ENCODE assay signal across 20 cellular contexts in genomic region chr6:21996425-21997207, GRCh38.
DNase-seq lines count a peak whose midpoint lies in the region; ATAC-seq, FAIRE-seq and TF ChIP-seq lines count a peak whose summit lies in the region.
"Had no signal": no experiment of that assay in that cellular context is flagged by ENCODE, and none has a peak within 500 bp of the region (broad histone marks: within the 10 kb centered on the region; RNA-seq: fewer than 3 reads in every experiment).

No MANE protein-coding gene starts in this region.

- H4K20me1 ChIP-seq in neural progenitor cell (ENCODE audit: low read depth) = no peaks in the 10 kb centered on the region

- H3K27me3 Mint-ChIP-seq in endothelial cell (ENCODE audit: unreplicated experiment) (no peaks in the 10 kb centered on the region), neural progenitor cell (ENCODE audit: insufficient read depth, low read depth) (no peaks in the 10 kb centered on the region), glutamatergic neuron (ENCODE audit: unreplicated experiment) (no peaks in the 10 kb centered on the region)
- H3K27me3 Mint-ChIP-seq in activated naive CD4-positive, alpha-beta T cell treated with anti-CD3 and anti-CD28 coated beads, Interleukin-2, amount 10 ng/mL, durations not matched to agents 7 days and 5 days = no peaks in the 10 kb centered on the region
- H3K27me3 Mint-ChIP-seq: dendritic cell treated with granulocyte-macrophage colony-stimulating factor and Interleukin-4, amounts not matched to agents 40 ng/mL and 50 ng/mL, for 4 days had no signal

- H3K4me3 ChIP-seq in neural progenitor cell = no peak overlapping the region
- H3K4me3 ChIP-seq: esophagus muscularis mucosa, Peyer's patch, right atrium auricular region had no signal

- ATAC-seq in HG03521 (IDR thresholded peaks at IDR 0.05; ENCODE audit: unreplicated experiment) = no peak
- ATAC-seq: natural killer cell treated with Interleukin-12 subunit alpha and Interleukin-12 subunit beta and Interleukin-15 and Interleukin-18, amount 100 ng/mL, for 72 hours had no signal

- no peaks in the 10 kb centered on the region for H3F3A ChIP-seq in neural progenitor cell (ENCODE audit: low read depth)

- H3K36me3 Mint-ChIP-seq in endothelial cell (ENCODE audit: low read depth, unreplicated experiment) = peaks cover 10% of the 10 kb centered on the region
- H3K36me3 Mint-ChIP-seq in neural progenitor cell = peaks cover 16% of the 10 kb centered on the region
- H3K36me3 Mint-ChIP-seq in glutamatergic neuron (ENCODE audit: unreplicated experiment) = no peaks in the 10 kb centered on the region
- no peaks in the 10 kb centered on the region for H3K36me3 Mint-ChIP-seq in activated naive CD4-positive, alpha-beta T cell treated with anti-CD3 and anti-CD28 coated beads, Interleukin-2, amount 10 ng/mL, durations not matched to agents 7 days and 5 days
- H3K36me3 Mint-ChIP-seq: immature natural killer cell; natural killer cell treated with Interleukin-12 subunit alpha and Interleukin-12 subunit beta and Interleukin-15 and Interleukin-18, amount 100 ng/mL, for 72 hours had no signal

- TF ChIP-seq CTCF in D721Med (IDR thresholded peaks at IDR 0.05; ENCODE audit: insufficient read depth, missing control alignments) (no peak), endothelial cell (IDR thresholded peaks at IDR 0.05; ENCODE audit: unreplicated experiment) (no peak), neural progenitor cell (IDR thresholded peaks at IDR 0.05) (no peak), glutamatergic neuron (IDR thresholded peaks at IDR 0.05; ENCODE audit: partially characterized antibody, unreplicated experiment) (no peak)

- no peak overlapping the region for H3K9ac ChIP-seq in neural progenitor cell

- no peaks in the 10 kb centered on the region for H3K27me3 ChIP-seq in neural progenitor cell
- H3K27me3 ChIP-seq: esophagus muscularis mucosa, Peyer's patch, right atrium auricular region had no signal

- H2AFZ ChIP-seq in neural progenitor cell (replicated peaks) = no peak overlapping the region

- H3K27ac Mint-ChIP-seq in endothelial cell (ENCODE audit: unreplicated experiment) = peak overlapping the region; percentile 5
- H3K27ac Mint-ChIP-seq in neural progenitor cell = peak overlapping the region; percentile 52
- no peak overlapping the region for H3K27ac Mint-ChIP-seq in glutamatergic neuron (ENCODE audit: unreplicated experiment)
- no peak overlapping the region for H3K27ac Mint-ChIP-seq in activated naive CD4-positive, alpha-beta T cell treated with anti-CD3 and anti-CD28 coated beads, Interleukin-2, amount 10 ng/mL, durations not matched to agents 7 days and 5 days
- H3K27ac Mint-ChIP-seq: dendritic cell treated with granulocyte-macrophage colony-stimulating factor and Interleukin-4, amounts not matched to agents 40 ng/mL and 50 ng/mL, for 4 days; immature natural killer cell; natural killer cell treated with Interleukin-12 subunit alpha and Interleukin-12 subunit beta and Interleukin-15 and Interleukin-18, amount 100 ng/mL, for 72 hours had no signal

- H3K36me3 ChIP-seq in neural progenitor cell = no peaks in the 10 kb centered on the region
- H3K36me3 ChIP-seq: esophagus muscularis mucosa, Peyer's patch, right atrium auricular region had no signal

- FAIRE-seq in D721Med (lab: Jason Lieb, UNC) = peak; percentile 38
- FAIRE-seq: GM12891, H1 had no signal

- CTCF ChIA-PET in activated naive CD4-positive, alpha-beta T cell treated with anti-CD3 and anti-CD28 coated beads, Interleukin-2, amount 10 ng/mL, durations not matched to agents 7 days and 5 days (lab: Charles Lee) = no interaction called here

- H3K4me3 Mint-ChIP-seq in endothelial cell (ENCODE audit: unreplicated experiment) (no peak overlapping the region), neural progenitor cell (no peak overlapping the region), glutamatergic neuron (ENCODE audit: unreplicated experiment) (no peak overlapping the region)
- H3K4me3 Mint-ChIP-seq in activated naive CD4-positive, alpha-beta T cell treated with anti-CD3 and anti-CD28 coated beads, Interleukin-2, amount 10 ng/mL, durations not matched to agents 7 days and 5 days = no peak overlapping the region
- H3K4me3 Mint-ChIP-seq: dendritic cell treated with granulocyte-macrophage colony-stimulating factor and Interleukin-4, amounts not matched to agents 40 ng/mL and 50 ng/mL, for 4 days; immature natural killer cell; natural killer cell treated with Interleukin-12 subunit alpha and Interleukin-12 subunit beta and Interleukin-15 and Interleukin-18, amount 100 ng/mL, for 72 hours had no signal

- H3K9me3 Mint-ChIP-seq in endothelial cell (ENCODE audit: unreplicated experiment) (no peaks in the 10 kb centered on the region), neural progenitor cell (no peaks in the 10 kb centered on the region), glutamatergic neuron (ENCODE audit: unreplicated experiment) (peaks cover 3% of the 10 kb centered on the region)
- H3K9me3 Mint-ChIP-seq in activated naive CD4-positive, alpha-beta T cell treated with anti-CD3 and anti-CD28 coated beads, Interleukin-2, amount 10 ng/mL, durations not matched to agents 7 days and 5 days = no peaks in the 10 kb centered on the region
- H3K9me3 Mint-ChIP-seq: dendritic cell treated with granulocyte-macrophage colony-stimulating factor and Interleukin-4, amounts not matched to agents 40 ng/mL and 50 ng/mL, for 4 days; immature natural killer cell; natural killer cell treated with Interleukin-12 subunit alpha and Interleukin-12 subunit beta and Interleukin-15 and Interleukin-18, amount 100 ng/mL, for 72 hours had no signal

- DNase-seq in D721Med (ENCODE audit: insufficient read length, low spot score) (no peak), RPMI7951 (ENCODE audit: low read depth) (peak; percentile 71), endothelial cell (ENCODE audit: low spot score) (no peak), neural progenitor cell (ENCODE audit: low spot score) (no peak), glutamatergic neuron (no peak)
- no peak for DNase-seq in activated effector memory CD4-positive, alpha-beta T cell treated with Interleukin-2 at 50 U/mL for 16 hours
- no peak for DNase-seq in activated naive CD4-positive, alpha-beta T cell treated with anti-CD3 and anti-CD28 coated beads, Interleukin-2, amount 10 ng/mL, durations not matched to agents 7 days and 5 days
- DNase-seq: activated CD4-positive, alpha-beta T cell treated with anti-CD3 and anti-CD28 coated beads, Interleukin-2, amount 50 U/mL, for 1 hour; aorta; GF-D8; immature natural killer cell; NCI-H1436; Peyer's patch had no signal

- no peaks in the 10 kb centered on the region for H3K4me1 ChIP-seq in neural progenitor cell
- H3K4me1 ChIP-seq: Peyer's patch had no signal

- no peaks in the 10 kb centered on the region for H3K79me2 ChIP-seq in neural progenitor cell (ENCODE audit: low read depth)

- H3K4me1 Mint-ChIP-seq in endothelial cell (ENCODE audit: unreplicated experiment) (peaks cover 28% of the 10 kb centered on the region), neural progenitor cell (peaks cover 49% of the 10 kb centered on the region), glutamatergic neuron (ENCODE audit: low read depth, unreplicated experiment) (peaks cover 38% of the 10 kb centered on the region)
- H3K4me1 Mint-ChIP-seq in activated naive CD4-positive, alpha-beta T cell treated with anti-CD3 and anti-CD28 coated beads, Interleukin-2, amount 10 ng/mL, durations not matched to agents 7 days and 5 days = peaks cover 3% of the 10 kb centered on the region
- H3K4me1 Mint-ChIP-seq: immature natural killer cell had no signal

- H3K4me2 ChIP-seq in neural progenitor cell = no peak overlapping the region

- H3K9me3 ChIP-seq in neural progenitor cell (ENCODE audit: low read depth) = no peaks in the 10 kb centered on the region
- H3K9me3 ChIP-seq: esophagus muscularis mucosa, Peyer's patch, right atrium auricular region had no signal

- no peak overlapping the region for H3K27ac ChIP-seq in neural progenitor cell
- H3K27ac ChIP-seq: Peyer's patch, right atrium auricular region had no signal

Comparison
In these comparisons a context has a peak if more than half of its experiments do, and no peak if none do; other contexts are left out.
1. H3K27ac Mint-ChIP-seq: peak in endothelial cell (single experiment) and neural progenitor cell (single experiment); none in glutamatergic neuron (single experiment) and activated naive CD4-positive, alpha-beta T cell treated with anti-CD3 and anti-CD28 coated beads, Interleukin-2, amount 10 ng/mL, durations not matched to agents 7 days and 5 days (single experiment).